9 cellular contexts compared by ENCODE assay signal in the genomic region with DNA sequence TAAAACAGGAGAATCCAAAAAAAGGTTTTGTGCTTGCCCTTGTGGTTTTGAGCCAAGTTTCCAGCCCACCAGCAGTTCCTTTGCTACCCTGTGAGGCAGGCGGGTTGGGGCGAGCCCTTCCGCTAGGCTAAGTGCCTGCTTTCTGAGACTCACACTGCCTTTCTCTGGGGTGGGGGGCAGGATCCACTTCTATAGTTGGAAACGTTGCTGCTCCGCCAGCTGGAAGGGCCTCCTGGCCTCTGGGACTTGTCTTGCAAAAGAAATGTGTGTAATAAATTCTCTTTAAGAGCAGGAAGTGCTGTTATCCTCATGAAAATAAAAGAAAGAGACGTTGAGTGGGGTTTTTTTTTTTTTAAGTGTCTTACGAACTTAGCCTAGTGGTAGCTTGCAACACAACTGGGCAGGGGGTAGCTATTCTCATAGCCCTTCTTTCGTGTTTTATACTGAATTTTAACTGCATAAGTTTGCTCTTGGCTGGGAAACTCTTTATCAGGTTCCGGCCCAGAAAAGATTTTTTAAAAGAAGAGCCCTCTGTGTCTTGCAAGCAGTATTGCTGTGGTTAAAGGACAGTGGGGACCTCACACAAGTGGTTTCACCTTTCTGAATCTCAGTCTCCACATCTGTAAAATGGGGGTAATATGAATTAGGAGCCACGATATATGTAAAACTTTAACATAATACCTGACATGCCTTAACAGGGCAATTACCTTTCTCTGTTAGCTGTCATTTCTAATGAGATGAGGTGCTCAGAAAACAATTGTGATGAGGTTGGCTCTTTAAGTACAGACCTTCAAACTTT. TPM values are rescaled to one million over a fixed set of nuclear protein-coding genes. Genes with fewer than 3 reads are reported as not detected.
DNase-seq lines count a peak whose midpoint lies in the region; ATAC-seq, FAIRE-seq and TF ChIP-seq lines count a peak whose summit lies in the region.
"Had no signal": no experiment of that assay in that cellular context is flagged by ENCODE, and none has a peak within 500 bp of the region (broad histone marks: within the 10 kb centered on the region; RNA-seq: fewer than 3 reads in every experiment).

No MANE protein-coding gene starts in this region.

- H3K27me3 ChIP-seq in GM12878 (replicated peaks in 1 of 2; ENCODE audit: control insufficient read depth in 2 of 2, insufficient read depth in 2 of 2, low read length in 1 of 2) = no peaks in the 10 kb centered on the region
- H3K27me3 ChIP-seq in neutrophil = no peaks in the 10 kb centered on the region
- H3K27me3 ChIP-seq in HAP-1 (ENCODE audit: low read depth) = no peaks in the 10 kb centered on the region

- no peaks in the 10 kb centered on the region for H4K20me1 ChIP-seq in GM12878 (ENCODE audit: control insufficient read depth, insufficient read depth)

- intact Hi-C loops in GM12878 (cut with micrococcal nuclease; ENCODE audit: unreplicated experiment) = loop anchor here (2.0 kb wide), 1 partner anchor 20 kb away; the partner anchor contains the start of gene JADE2

- no peak for TF ChIP-seq EP300 in GM12878 (IDR thresholded peaks at IDR 0.05; ENCODE audit: borderline replicate concordance in 1 of 2, control insufficient read depth in 1 of 2, low read depth in 2 of 2, low read length in 2 of 2)

- peak overlapping the region; percentile 89 for H3K27ac ChIP-seq in GM12878 (ENCODE audit: control insufficient read depth, insufficient read depth)
- peak overlapping the region; percentile 47 for H3K27ac ChIP-seq in neutrophil

- H3K4me1 ChIP-seq in GM12878 (ENCODE audit: control insufficient read depth, insufficient read depth, low read length) = peaks cover 77% of the 10 kb centered on the region
- H3K4me1 ChIP-seq in neutrophil (ENCODE audit: control insufficient read depth in 1 of 2, insufficient read depth in 1 of 2, low read depth in 1 of 2, low read length in 1 of 2) = peaks cover 13 to 30% of the 10 kb centered on the region in 2 experiments
- no peaks in the 10 kb centered on the region for H3K4me1 ChIP-seq in HAP-1

- 3% methylated on average over 10 of the region's 10 CpGs for WGBS in GM12878 (ENCODE audit: insufficient coverage, insufficient replicate concordance, low lambda C conversion rate, missing lambda C conversion rate)

- ATAC-seq in GM12878 = peak; percentile 36
- ATAC-seq in GM18517 (IDR thresholded peaks at IDR 0.05; ENCODE audit: unreplicated experiment) = no peak

- FAIRE-seq in GM12878 (lab: Jason Lieb, UNC) = peak; percentile 74

- H3K9me3 ChIP-seq in GM12878 (replicated peaks; ENCODE audit: control insufficient read depth, insufficient read depth, low read length) (no peaks in the 10 kb centered on the region), neutrophil (no peaks in the 10 kb centered on the region), HAP-1 (no peaks in the 10 kb centered on the region)

- TF ChIP-seq CTCF in NB4 (IDR thresholded peaks at IDR 0.05; ENCODE audit: low read depth, low read length) (no peak), GM12878 (IDR thresholded peaks at IDR 0.05 in 2 of 3, conservative IDR thresholded peaks at IDR 0.05 in 1 of 3; ENCODE audit: control insufficient read depth in 2 of 3, extremely low read depth in 1 of 3, insufficient read depth in 1 of 3, low read depth in 3 of 3, low read length in 3 of 3) (no peak; a peak in 1 of 6 replicates), neutrophil (IDR thresholded peaks at IDR 0.05) (no peak)

- TF ChIP-seq RAD21 in GM12878 (IDR thresholded peaks at IDR 0.05; ENCODE audit: insufficient read depth, low read depth, low read length) = no peak

- H3K9ac ChIP-seq in GM12878 (ENCODE audit: control insufficient read depth, insufficient read depth, low read length) = peak overlapping the region; percentile 74

- peaks cover 3 to 9% of the 10 kb centered on the region in 2 experiments; a peak in 3 of 4 replicates for H3K36me3 ChIP-seq in GM12878 (ENCODE audit: control insufficient read depth in 2 of 2, insufficient read depth in 2 of 2, low read length in 1 of 2)
- H3K36me3 ChIP-seq in neutrophil = peaks cover 18% of the 10 kb centered on the region
- H3K36me3 ChIP-seq in HAP-1 (replicated peaks) = peaks cover 11% of the 10 kb centered on the region; the same call in 1 of the 2 replicates

- peak overlapping the region; percentile 46; the same call in 1 of the 2 replicates for H2AFZ ChIP-seq in GM12878 (ENCODE audit: control insufficient read depth, low read depth, low read length)

- CTCF ChIA-PET in GM12878 (lab: Yijun Ruan, JAX) = interaction anchor here (1.3 to 9.9 kb wide), 9 partner anchors 9 to 134 kb away, joined by 3 to 145 read pairs (median 5); partner anchors contain the start of genes CDKN2AIPNL and JADE2

- H3K4me2 ChIP-seq in GM12878 (ENCODE audit: control insufficient read depth, insufficient read depth) = peak overlapping the region; percentile 92

- TF ChIP-seq POLR2A in NB4 (IDR thresholded peaks at IDR 0.05; ENCODE audit: extremely low read depth, insufficient read length) = no peak
- TF ChIP-seq POLR2A in GM12878 (IDR thresholded peaks at IDR 0.05; ENCODE audit: low read depth, low read length) = no peak; the same call in 1 of the 2 replicates

- RAD21 ChIA-PET in GM12878 (lab: Charles Lee; ENCODE audit: unreplicated experiment) = interaction anchor here (0.9 to 8.4 kb wide), 7 partner anchors 10 to 445 kb away, joined by 3 to 144 read pairs (median 4); partner anchors contain the start of gene JADE2

- DNase-seq in DMS79 treated with DMSO at 0.1 percent for 48 hours (lab: John Stamatoyannopoulos, UW) = peak; percentile 14
- peak; percentile 95 for DNase-seq in NB4 (ENCODE audit: low read depth)
- DNase-seq in GM12878 (ENCODE audit: low read depth, low spot score) = no peak
- no peak for DNase-seq in HAP-1 (ENCODE audit: low spot score in 2 of 2)
- DNase-seq in GM03348 (ENCODE audit: low spot score) = no peak
- DNase-seq in amniotic stem cell (lab: John Stamatoyannopoulos, UW) = no peak
- DNase-seq: hippocampal formation had no signal

- H3K79me2 ChIP-seq in GM12878 (ENCODE audit: control insufficient read depth, insufficient read depth, low read length) = peaks cover 64% of the 10 kb centered on the region

- in situ Hi-C loops in GM12878 (cut with MboI) = no loop called here
- in situ Hi-C loops in HAP-1 (cut with MboI; ENCODE audit: low sequenced_read_pairs) = no loop called here

- H3K4me3 ChIP-seq in NB4 (ENCODE audit: low read depth, low read length) (peak overlapping the region; percentile 12), GM12878 (peak overlapping the region; percentile 78), neutrophil (ENCODE audit: low read depth in 1 of 2, low read length in 1 of 2) (no peak overlapping the region), HAP-1 (no peak overlapping the region)

- POLR2A ChIA-PET in GM12878 (lab: Charles Lee) = interaction anchor here (0.6 to 8.5 kb wide), 7 partner anchors 8 to 501 kb away, joined by 3 to 113 read pairs (median 5); partner anchors contain the start of gene JADE2

- SMC1A ChIA-PET in GM12878 (lab: Charles Lee; ENCODE audit: uncharacterized antibody, unreplicated experiment) = interaction anchor here (0.6 to 8.8 kb wide), 6 partner anchors 10 to 541 kb away, joined by 3 to 148 read pairs (median 6); partner anchors contain the start of genes JADE2 and VDAC1

- no TSS peak for BruUV-seq in GM12878 (replicated peaks; lab: Mats Ljungman, UMichigan)

TF ChIP-seq in GM12878, 131 proteins besides CTCF, POLR2A, EP300 and RAD21 (continues in another document):
- TF ChIP-seq, protein P1, sequence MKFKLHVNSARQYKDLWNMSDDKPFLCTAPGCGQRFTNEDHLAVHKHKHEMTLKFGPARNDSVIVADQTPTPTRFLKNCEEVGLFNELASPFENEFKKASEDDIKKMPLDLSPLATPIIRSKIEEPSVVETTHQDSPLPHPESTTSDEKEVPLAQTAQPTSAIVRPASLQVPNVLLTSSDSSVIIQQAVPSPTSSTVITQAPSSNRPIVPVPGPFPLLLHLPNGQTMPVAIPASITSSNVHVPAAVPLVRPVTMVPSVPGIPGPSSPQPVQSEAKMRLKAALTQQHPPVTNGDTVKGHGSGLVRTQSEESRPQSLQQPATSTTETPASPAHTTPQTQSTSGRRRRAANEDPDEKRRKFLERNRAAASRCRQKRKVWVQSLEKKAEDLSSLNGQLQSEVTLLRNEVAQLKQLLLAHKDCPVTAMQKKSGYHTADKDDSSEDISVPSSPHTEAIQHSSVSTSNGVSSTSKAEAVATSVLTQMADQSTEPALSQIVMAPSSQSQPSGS (IDR thresholded peaks at IDR 0.05; ENCODE audit: low read length) = no peak

RNA-seq across cellular contexts. Expression of gene JADE2, which starts 19.8 kb away (rescaled TPM):
- total RNA-seq in GM12878 (2013; cell fraction: nucleolus; rRNA removed) = 71.9 and 78.0 TPM in 2 replicates
- total RNA-seq in GM12878 (2014; rRNA removed) (35.9 and 40.0 TPM in 2 replicates), GM12878 (2014; rRNA removed; fragmentation: Illumina TruSeq; extraction: Trizol) (19.9 and 23.6 TPM in 2 replicates), GM12878 (2021) (66.1 and 67.0 TPM in 2 replicates)
- 9.3 TPM for polyA plus RNA-seq in GM12878 (2011; ENCODE audit: low read depth)
- polyA plus RNA-seq in GM12878 (2011; rRNA removed) (18.7 and 31.5 TPM in 2 replicates), GM12878 (2014; fragmentation: Illumina TruSeq; extraction: Trizol) (11.3 and 21.2 TPM in 2 replicates), GM12878 (2014; fragmentation: Nextera tagmentation; extraction: Ambion mirVana) (1 to 10 TPM; 1.5 to 2.3 TPM), GM12878 (2014; rRNA removed) (35.3 and 46.9 TPM in 2 replicates), GM12878 (2016; fragmentation: Nextera tagmentation; extraction: Ambion mirVana) (10 to 100 TPM; 13.1 to 15.6 TPM)
- polyA plus RNA-seq in GM12878 (2011; cell fraction: cytosol; rRNA removed) = 32.4 and 44.8 TPM in 2 replicates
- polyA plus RNA-seq in GM12878 (2011; cell fraction: nucleus; rRNA removed) = 47.8 and 58.6 TPM in 2 replicates
- polyA plus RNA-seq in GM12878 (2012) = 22.9 and 26.2 TPM in 2 replicates
- 47.3 and 68.9 TPM in 2 replicates for polyA minus RNA-seq in GM12878 (2011; rRNA and poly(A)+ RNA removed)
- polyA minus RNA-seq in GM12878 (2011; cell fraction: cytosol; rRNA and poly(A)+ RNA removed) = 22.5 and 26.8 TPM in 2 replicates
- polyA minus RNA-seq in GM12878 (2011; cell fraction: nucleus; rRNA and poly(A)+ RNA removed) = 21.9 and 35.7 TPM in 2 replicates

Comparison
In these comparisons a context has a peak if more than half of its experiments do, and no peak if none do; other contexts are left out.
1. DNase-seq: peak in DMS79 treated with DMSO at 0.1 percent for 48 hours (single experiment) and NB4 (single experiment); none in GM12878 (single experiment), HAP-1 (0 of 2), GM03348 (single experiment) and amniotic stem cell (single experiment).
2. H3K4me3 ChIP-seq: peak in NB4 (single experiment) and GM12878 (single experiment); none in neutrophil (0 of 2) and HAP-1 (single experiment).